ENCODE assay signal across 1 cellular context in the genomic region with DNA sequence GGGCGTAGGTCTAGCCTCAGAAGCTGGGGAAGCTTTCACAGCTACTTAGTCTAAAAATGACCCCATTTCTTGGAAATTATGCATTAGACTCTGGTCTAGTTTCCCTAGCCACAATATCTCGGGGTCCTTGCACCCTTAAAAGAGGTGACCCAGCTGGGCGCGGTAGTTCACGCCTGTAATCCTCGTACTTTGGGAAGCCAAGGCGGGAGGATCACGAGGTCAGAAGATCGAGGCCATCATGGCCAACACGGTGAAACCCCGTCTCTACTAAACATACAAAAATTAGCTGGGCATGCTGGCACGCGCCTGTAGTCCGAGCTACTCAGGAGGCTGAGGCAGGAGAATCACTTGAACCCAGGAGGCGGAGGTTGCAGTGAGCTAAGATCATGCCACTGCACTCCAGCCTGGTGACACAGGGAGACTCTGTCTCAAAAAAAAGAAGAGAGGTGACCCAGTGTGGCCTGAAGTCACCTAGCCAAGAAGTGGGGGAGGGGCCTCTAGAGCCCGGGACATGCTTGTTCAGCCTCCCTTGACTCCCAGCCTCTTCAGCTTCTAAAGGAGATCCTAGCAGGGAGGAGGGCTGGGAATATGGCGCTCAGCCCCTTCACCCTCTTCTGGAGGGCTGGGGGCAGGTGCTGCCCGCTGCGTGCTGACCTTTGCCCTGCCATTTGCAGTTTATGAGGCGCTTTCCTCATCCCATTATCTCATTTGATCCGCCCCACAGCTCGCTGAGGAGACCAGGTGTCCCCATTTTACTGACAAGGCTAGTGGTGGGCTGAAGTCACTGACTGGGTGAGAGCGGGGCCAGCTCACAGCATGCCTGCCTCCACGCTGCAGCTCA.
A peak's percentile ranks its signal among the peaks of the same experiment; 100 is the strongest.
TF ChIP-seq lines count a peak whose summit lies in the region.

No MANE protein-coding gene starts in this region.

TF ChIP-seq in A549, 52 proteins besides CTCF, POLR2A, EP300 and RAD21:
- TF ChIP-seq, protein P1, sequence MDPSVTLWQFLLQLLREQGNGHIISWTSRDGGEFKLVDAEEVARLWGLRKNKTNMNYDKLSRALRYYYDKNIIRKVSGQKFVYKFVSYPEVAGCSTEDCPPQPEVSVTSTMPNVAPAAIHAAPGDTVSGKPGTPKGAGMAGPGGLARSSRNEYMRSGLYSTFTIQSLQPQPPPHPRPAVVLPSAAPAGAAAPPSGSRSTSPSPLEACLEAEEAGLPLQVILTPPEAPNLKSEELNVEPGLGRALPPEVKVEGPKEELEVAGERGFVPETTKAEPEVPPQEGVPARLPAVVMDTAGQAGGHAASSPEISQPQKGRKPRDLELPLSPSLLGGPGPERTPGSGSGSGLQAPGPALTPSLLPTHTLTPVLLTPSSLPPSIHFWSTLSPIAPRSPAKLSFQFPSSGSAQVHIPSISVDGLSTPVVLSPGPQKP (IDR thresholded peaks at IDR 0.05; ENCODE audit: low read depth, low read length) = no peak
- TF ChIP-seq JUN (IDR thresholded peaks at IDR 0.05) = peak; percentile 40 to 75; a peak in 2 of 5 replicates
- TF ChIP-seq TFCP2L1 (CRISPR knock-in tag; IDR thresholded peaks at IDR 0.05) = peak; percentile 84
- TF ChIP-seq, protein P2, sequence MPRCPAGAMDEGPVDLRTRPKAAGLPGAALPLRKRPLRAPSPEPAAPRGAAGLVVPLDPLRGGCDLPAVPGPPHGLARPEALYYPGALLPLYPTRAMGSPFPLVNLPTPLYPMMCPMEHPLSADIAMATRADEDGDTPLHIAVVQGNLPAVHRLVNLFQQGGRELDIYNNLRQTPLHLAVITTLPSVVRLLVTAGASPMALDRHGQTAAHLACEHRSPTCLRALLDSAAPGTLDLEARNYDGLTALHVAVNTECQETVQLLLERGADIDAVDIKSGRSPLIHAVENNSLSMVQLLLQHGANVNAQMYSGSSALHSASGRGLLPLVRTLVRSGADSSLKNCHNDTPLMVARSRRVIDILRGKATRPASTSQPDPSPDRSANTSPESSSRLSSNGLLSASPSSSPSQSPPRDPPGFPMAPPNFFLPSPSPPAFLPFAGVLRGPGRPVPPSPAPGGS (IDR thresholded peaks at IDR 0.05) = no peak
- TF ChIP-seq, protein P3, sequence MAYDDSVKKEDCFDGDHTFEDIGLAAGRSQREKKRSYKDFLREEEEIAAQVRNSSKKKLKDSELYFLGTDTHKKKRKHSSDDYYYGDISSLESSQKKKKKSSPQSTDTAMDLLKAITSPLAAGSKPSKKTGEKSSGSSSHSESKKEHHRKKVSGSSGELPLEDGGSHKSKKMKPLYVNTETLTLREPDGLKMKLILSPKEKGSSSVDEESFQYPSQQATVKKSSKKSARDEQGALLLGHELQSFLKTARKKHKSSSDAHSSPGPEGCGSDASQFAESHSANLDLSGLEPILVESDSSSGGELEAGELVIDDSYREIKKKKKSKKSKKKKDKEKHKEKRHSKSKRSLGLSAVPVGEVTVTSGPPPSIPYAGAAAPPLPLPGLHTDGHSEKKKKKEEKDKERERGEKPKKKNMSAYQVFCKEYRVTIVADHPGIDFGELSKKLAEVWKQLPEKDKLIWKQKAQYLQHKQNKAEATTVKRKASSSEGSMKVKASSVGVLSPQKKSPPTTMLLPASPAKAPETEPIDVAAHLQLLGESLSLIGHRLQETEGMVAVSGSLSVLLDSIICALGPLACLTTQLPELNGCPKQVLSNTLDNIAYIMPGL (CRISPR knock-in tag; IDR thresholded peaks at IDR 0.05; ENCODE audit: borderline replicate concordance) = no peak
- TF ChIP-seq, protein P4, sequence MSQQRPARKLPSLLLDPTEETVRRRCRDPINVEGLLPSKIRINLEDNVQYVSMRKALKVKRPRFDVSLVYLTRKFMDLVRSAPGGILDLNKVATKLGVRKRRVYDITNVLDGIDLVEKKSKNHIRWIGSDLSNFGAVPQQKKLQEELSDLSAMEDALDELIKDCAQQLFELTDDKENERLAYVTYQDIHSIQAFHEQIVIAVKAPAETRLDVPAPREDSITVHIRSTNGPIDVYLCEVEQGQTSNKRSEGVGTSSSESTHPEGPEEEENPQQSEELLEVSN (IDR thresholded peaks at IDR 0.05; ENCODE audit: borderline replicate concordance, low read depth) = peak; percentile 78
- TF ChIP-seq KDM1A (IDR thresholded peaks at IDR 0.05; ENCODE audit: low read depth) = no peak
- no peak; the same call in 1 of the 2 replicates for TF ChIP-seq MAZ (IDR thresholded peaks at IDR 0.05; ENCODE audit: borderline replicate concordance, low read depth, low read length)
- no peak; the same call in 1 of the 2 replicates for TF ChIP-seq MYC (IDR thresholded peaks at IDR 0.05; ENCODE audit: borderline replicate concordance, low read length)
- TF ChIP-seq CBX2 (IDR thresholded peaks at IDR 0.05; ENCODE audit: borderline replicate concordance, low read depth) = no peak
- TF ChIP-seq FOSB (CRISPR knock-in tag; IDR thresholded peaks at IDR 0.05) = peak; percentile 97
- TF ChIP-seq, protein P5, sequence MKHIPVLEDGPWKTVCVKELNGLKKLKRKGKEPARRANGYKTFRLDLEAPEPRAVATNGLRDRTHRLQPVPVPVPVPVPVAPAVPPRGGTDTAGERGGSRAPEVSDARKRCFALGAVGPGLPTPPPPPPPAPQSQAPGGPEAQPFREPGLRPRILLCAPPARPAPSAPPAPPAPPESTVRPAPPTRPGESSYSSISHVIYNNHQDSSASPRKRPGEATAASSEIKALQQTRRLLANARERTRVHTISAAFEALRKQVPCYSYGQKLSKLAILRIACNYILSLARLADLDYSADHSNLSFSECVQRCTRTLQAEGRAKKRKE (CRISPR knock-in tag; IDR thresholded peaks at IDR 0.05; ENCODE audit: low read depth) = peak; percentile 80; the same call in 1 of the 2 replicates
- no peak for TF ChIP-seq CHD4 (IDR thresholded peaks at IDR 0.05; ENCODE audit: borderline replicate concordance)
- no peak for TF ChIP-seq RNF2 (IDR thresholded peaks at IDR 0.05; ENCODE audit: borderline replicate concordance, low read depth)
- peak; percentile 30 for TF ChIP-seq CHD2 (IDR thresholded peaks at IDR 0.05; ENCODE audit: low read length, partially characterized antibody)
- peak; percentile 22 for TF ChIP-seq MAFK (IDR thresholded peaks at IDR 0.05; ENCODE audit: partially characterized antibody)
- peak; percentile 95 for TF ChIP-seq HOXA7 (CRISPR knock-in tag; IDR thresholded peaks at IDR 0.05)
- TF ChIP-seq HOXB13 (CRISPR knock-in tag; IDR thresholded peaks at IDR 0.05; ENCODE audit: low read depth) = peak; percentile 20; the same call in 1 of the 2 replicates
- peak; percentile 74 for TF ChIP-seq GATA3 (IDR thresholded peaks at IDR 0.05; ENCODE audit: borderline replicate concordance)
- no peak for TF ChIP-seq ZC3H11A (IDR thresholded peaks at IDR 0.05)
- TF ChIP-seq CBX8 (IDR thresholded peaks at IDR 0.05) = no peak
- peak; percentile 88 for TF ChIP-seq HOXB5 (CRISPR knock-in tag; IDR thresholded peaks at IDR 0.05)
- peak in 1 of 2 experiments; percentile 65; a peak in 1 of 4 replicates for TF ChIP-seq CEBPB (IDR thresholded peaks at IDR 0.05)
- peak; percentile 86 for TF ChIP-seq TP53 (CRISPR knock-in tag; IDR thresholded peaks at IDR 0.05)
- TF ChIP-seq KDM5A (IDR thresholded peaks at IDR 0.05) = no peak
- no peak; the same call in none of the 2 replicates for TF ChIP-seq RARB (CRISPR knock-in tag; IDR thresholded peaks at IDR 0.05)
- TF ChIP-seq, protein P6, sequence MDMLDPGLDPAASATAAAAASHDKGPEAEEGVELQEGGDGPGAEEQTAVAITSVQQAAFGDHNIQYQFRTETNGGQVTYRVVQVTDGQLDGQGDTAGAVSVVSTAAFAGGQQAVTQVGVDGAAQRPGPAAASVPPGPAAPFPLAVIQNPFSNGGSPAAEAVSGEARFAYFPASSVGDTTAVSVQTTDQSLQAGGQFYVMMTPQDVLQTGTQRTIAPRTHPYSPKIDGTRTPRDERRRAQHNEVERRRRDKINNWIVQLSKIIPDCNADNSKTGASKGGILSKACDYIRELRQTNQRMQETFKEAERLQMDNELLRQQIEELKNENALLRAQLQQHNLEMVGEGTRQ (IDR thresholded peaks at IDR 0.05) = peak; percentile 8; the same call in 1 of the 2 replicates
- TF ChIP-seq PHF8 (IDR thresholded peaks at IDR 0.05; ENCODE audit: borderline replicate concordance, low read depth) = no peak
- no peak for TF ChIP-seq RCOR1 (IDR thresholded peaks at IDR 0.05; ENCODE audit: low read depth, low read length)
- TF ChIP-seq ZNF302 (CRISPR knock-in tag; IDR thresholded peaks at IDR 0.05) = peak; percentile 67
- no peak for TF ChIP-seq RFX5 (IDR thresholded peaks at IDR 0.05)
- TF ChIP-seq SMC3 (IDR thresholded peaks at IDR 0.05) = no peak
- TF ChIP-seq POLR2AphosphoS2 (conservative IDR thresholded peaks at IDR 0.05; ENCODE audit: low read length) = peak; percentile 98
- TF ChIP-seq, protein P7, sequence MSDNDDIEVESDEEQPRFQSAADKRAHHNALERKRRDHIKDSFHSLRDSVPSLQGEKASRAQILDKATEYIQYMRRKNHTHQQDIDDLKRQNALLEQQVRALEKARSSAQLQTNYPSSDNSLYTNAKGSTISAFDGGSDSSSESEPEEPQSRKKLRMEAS (IDR thresholded peaks at IDR 0.05) = peak; percentile 77
- TF ChIP-seq HDAC2 (IDR thresholded peaks at IDR 0.05) = no peak
- no peak for TF ChIP-seq SREBF2 (IDR thresholded peaks at IDR 0.05)
- TF ChIP-seq, protein P8, sequence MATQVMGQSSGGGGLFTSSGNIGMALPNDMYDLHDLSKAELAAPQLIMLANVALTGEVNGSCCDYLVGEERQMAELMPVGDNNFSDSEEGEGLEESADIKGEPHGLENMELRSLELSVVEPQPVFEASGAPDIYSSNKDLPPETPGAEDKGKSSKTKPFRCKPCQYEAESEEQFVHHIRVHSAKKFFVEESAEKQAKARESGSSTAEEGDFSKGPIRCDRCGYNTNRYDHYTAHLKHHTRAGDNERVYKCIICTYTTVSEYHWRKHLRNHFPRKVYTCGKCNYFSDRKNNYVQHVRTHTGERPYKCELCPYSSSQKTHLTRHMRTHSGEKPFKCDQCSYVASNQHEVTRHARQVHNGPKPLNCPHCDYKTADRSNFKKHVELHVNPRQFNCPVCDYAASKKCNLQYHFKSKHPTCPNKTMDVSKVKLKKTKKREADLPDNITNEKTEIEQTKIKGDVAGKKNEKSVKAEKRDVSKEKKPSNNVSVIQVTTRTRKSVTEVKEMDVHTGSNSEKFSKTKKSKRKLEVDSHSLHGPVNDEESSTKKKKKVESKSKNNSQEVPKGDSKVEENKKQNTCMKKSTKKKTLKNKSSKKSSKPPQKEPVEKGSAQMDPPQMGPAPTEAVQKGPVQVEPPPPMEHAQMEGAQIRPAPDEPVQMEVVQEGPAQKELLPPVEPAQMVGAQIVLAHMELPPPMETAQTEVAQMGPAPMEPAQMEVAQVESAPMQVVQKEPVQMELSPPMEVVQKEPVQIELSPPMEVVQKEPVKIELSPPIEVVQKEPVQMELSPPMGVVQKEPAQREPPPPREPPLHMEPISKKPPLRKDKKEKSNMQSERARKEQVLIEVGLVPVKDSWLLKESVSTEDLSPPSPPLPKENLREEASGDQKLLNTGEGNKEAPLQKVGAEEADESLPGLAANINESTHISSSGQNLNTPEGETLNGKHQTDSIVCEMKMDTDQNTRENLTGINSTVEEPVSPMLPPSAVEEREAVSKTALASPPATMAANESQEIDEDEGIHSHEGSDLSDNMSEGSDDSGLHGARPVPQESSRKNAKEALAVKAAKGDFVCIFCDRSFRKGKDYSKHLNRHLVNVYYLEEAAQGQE (IDR thresholded peaks at IDR 0.05) = no peak; the same call in 1 of the 2 replicates
- TF ChIP-seq, protein P9, sequence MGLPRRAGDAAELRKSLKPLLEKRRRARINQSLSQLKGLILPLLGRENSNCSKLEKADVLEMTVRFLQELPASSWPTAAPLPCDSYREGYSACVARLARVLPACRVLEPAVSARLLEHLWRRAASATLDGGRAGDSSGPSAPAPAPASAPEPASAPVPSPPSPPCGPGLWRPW (IDR thresholded peaks at IDR 0.05) = no peak
- TF ChIP-seq EHMT2 (IDR thresholded peaks at IDR 0.05; ENCODE audit: low read depth) = no peak
- TF ChIP-seq JUNB (IDR thresholded peaks at IDR 0.05) = no peak
- peak; percentile 34; the same call in 1 of the 2 replicates for TF ChIP-seq ESRRA (IDR thresholded peaks at IDR 0.05; ENCODE audit: borderline replicate concordance, low read length)
- TF ChIP-seq NPAS2 (CRISPR knock-in tag; IDR thresholded peaks at IDR 0.05; ENCODE audit: borderline replicate concordance) = no peak; the same call in 1 of the 2 replicates
- no peak for TF ChIP-seq NR3C1 (IDR thresholded peaks at IDR 0.05)
- TF ChIP-seq, protein P10, sequence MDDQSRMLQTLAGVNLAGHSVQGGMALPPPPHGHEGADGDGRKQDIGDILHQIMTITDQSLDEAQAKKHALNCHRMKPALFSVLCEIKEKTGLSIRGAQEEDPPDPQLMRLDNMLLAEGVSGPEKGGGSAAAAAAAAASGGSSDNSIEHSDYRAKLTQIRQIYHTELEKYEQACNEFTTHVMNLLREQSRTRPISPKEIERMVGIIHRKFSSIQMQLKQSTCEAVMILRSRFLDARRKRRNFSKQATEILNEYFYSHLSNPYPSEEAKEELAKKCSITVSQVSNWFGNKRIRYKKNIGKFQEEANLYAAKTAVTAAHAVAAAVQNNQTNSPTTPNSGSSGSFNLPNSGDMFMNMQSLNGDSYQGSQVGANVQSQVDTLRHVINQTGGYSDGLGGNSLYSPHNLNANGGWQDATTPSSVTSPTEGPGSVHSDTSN (IDR thresholded peaks at IDR 0.05) = peak; percentile 59
- no peak for TF ChIP-seq ZFP36 (IDR thresholded peaks at IDR 0.05; ENCODE audit: borderline replicate concordance, partially characterized antibody)
- TF ChIP-seq ZSCAN20 (CRISPR knock-in tag; IDR thresholded peaks at IDR 0.05) = no peak; the same call in 1 of the 2 replicates
- TF ChIP-seq FOSL2 (IDR thresholded peaks at IDR 0.05) = no peak
- TF ChIP-seq FOSL2 (CRISPR knock-in tag; IDR thresholded peaks at IDR 0.05) = peak; percentile 34; the same call in 1 of the 2 replicates
- no peak for TF ChIP-seq BHLHE40 (IDR thresholded peaks at IDR 0.05; ENCODE audit: low read depth, low read length)
- peak; percentile 90; the same call in 1 of the 2 replicates for TF ChIP-seq FOXS1 (CRISPR knock-in tag; IDR thresholded peaks at IDR 0.05)
- TF ChIP-seq HEYL (CRISPR knock-in tag; IDR thresholded peaks at IDR 0.05) = peak; percentile 46; the same call in 1 of the 2 replicates
- no peak for TF ChIP-seq NFE2L2 (conservative IDR thresholded peaks at IDR 0.05; ENCODE audit: low read length)
- peak; percentile 76 for TF ChIP-seq EHF (CRISPR knock-in tag; IDR thresholded peaks at IDR 0.05)
